10 cellular contexts compared by ENCODE assay signal in the genomic region with DNA sequence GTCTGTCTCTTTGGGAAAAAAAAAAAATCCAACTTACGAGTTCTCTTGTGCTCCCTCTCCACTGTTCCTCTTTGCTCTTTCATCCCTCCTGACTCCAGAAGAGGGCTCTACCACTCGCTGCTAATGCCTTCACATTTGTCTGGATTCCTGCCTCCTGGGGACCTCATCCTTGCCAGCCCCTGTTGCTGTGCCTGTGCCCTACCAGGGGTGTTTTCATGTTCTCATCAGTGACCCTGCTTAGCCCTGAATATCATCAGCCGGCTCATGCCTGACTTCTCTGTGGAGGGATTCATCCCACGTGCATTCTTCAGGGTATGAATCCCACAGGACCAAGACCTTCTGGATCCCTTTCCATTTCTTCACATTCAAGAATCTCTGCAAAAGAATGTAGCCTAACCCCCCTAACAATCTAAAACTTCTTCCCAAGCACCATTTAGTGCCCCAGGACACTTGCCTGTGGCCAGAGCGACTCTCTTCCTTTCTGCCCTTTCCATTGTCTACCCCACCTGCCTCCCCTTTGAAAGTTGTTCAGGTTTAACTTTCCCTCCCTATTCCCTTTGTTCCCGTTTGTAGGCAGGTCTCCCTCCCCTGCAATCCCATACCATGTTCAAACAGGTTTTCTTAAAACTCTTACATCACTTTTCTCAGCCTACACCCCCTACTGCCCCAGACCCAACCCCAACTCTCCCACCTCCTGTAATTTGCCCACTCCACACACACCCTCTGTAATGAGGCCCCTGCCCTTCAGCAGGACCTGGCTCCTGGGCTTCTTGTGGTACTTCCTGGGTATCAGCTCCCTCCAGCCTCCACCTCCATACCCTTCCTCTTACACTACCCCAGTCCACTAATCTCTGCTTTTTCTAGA. TPM values are rescaled to one million over a fixed set of nuclear protein-coding genes. Genes with fewer than 3 reads are reported as not detected.
DNase-seq lines count a peak whose midpoint lies in the region; ATAC-seq and TF ChIP-seq lines count a peak whose summit lies in the region.
"Had no signal": no experiment of that assay in that cellular context is flagged by ENCODE, and none has a peak within 500 bp of the region (broad histone marks: within the 10 kb centered on the region; RNA-seq: fewer than 3 reads in every experiment).

No MANE protein-coding gene starts in this region.

- H3K9me2 ChIP-seq in SK-N-SH, result no peaks in the 10 kb centered on the region

- DNase-seq in GM03348 (ENCODE audit: low spot score) (peak; percentile 80), SK-N-SH (no peak), fibroblast of lung (ENCODE audit: low read depth in 2 of 2) (peak in 1 of 2 donors; percentile 77), posterior cingulate gyrus (no peak), NOMO-1 (lab: John Stamatoyannopoulos, UW; ENCODE audit: unreplicated experiment in 2 of 2) (no peak)
- DNase-seq: effector memory CD4-positive, alpha-beta T cell; NCI-H524 treated with DMSO at 0.1 percent for 48 hours had no signal

- 53% methylated on average over 6 of the region's 6 CpGs for WGBS in SK-N-SH (ENCODE audit: low lambda C conversion rate)

- no peak for TF ChIP-seq EP300 in SK-N-SH (IDR thresholded peaks at IDR 0.05; ENCODE audit: borderline replicate concordance in 1 of 2, low read depth in 1 of 2, low read length in 1 of 2)

- intact Hi-C loops in posterior cingulate gyrus (cut with DNase I), result no loop called here

- H3K9me3 ChIP-seq in SK-N-SH (no peaks in the 10 kb centered on the region), fibroblast of lung (ENCODE audit: control insufficient read depth, insufficient read depth, low read depth, low read length) (no peaks in the 10 kb centered on the region), skeletal muscle satellite cell (replicated peaks; ENCODE audit: low read length) (no peaks in the 10 kb centered on the region)
- H3K9me3 ChIP-seq: prostate gland had no signal

- peak overlapping the region; percentile 62; the same call in 1 of the 2 replicates for H3K4me2 ChIP-seq in SK-N-SH
- no peak overlapping the region for H3K4me2 ChIP-seq in fibroblast of lung (ENCODE audit: extremely low read depth, insufficient read depth, low read length)
- H3K4me2 ChIP-seq in skeletal muscle satellite cell (ENCODE audit: low read length), result peak overlapping the region; percentile 79

- 0 out of 2 replicates have a peak, but pooled peaks have one; percentile 12 for TF ChIP-seq CTCF in SK-N-SH (IDR thresholded peaks at IDR 0.05)
- TF ChIP-seq CTCF in fibroblast of lung (conservative IDR thresholded peaks at IDR 0.05 in 1 of 2, IDR thresholded peaks at IDR 0.05 in 1 of 2; ENCODE audit: low read depth in 1 of 2, low read length in 2 of 2), result peak in 1 of 2 donors; percentile 3

- H3K27me3 ChIP-seq in SK-N-SH (ENCODE audit: insufficient read depth) (no peaks in the 10 kb centered on the region), fibroblast of lung (ENCODE audit: control insufficient read depth, insufficient read depth, low read length) (no peaks in the 10 kb centered on the region), skeletal muscle satellite cell (ENCODE audit: control insufficient read depth, insufficient read depth, low read length) (no peaks in the 10 kb centered on the region)

- H3K4me1 ChIP-seq in SK-N-SH (ENCODE audit: control insufficient read depth in 1 of 2, insufficient read depth in 2 of 2, low read depth in 1 of 2, low read length in 1 of 2) (peaks cover 0 to 32% of the 10 kb centered on the region in 2 experiments; a peak in 2 of 4 replicates), fibroblast of lung (ENCODE audit: control insufficient read depth, extremely low read depth, insufficient read depth, low read length) (peaks cover 21% of the 10 kb centered on the region), skeletal muscle satellite cell (ENCODE audit: control insufficient read depth, insufficient read depth, low read length) (peaks cover 59% of the 10 kb centered on the region)
- H3K4me1 ChIP-seq: prostate gland had no signal

- TF ChIP-seq RAD21 in SK-N-SH (IDR thresholded peaks at IDR 0.05; ENCODE audit: low read length), result no peak

- H3F3A ChIP-seq in SK-N-SH (replicated peaks; ENCODE audit: insufficient read depth), result peaks cover 20% of the 10 kb centered on the region

- no peak overlapping the region for H3K9ac ChIP-seq in SK-N-SH
- H3K9ac ChIP-seq in fibroblast of lung (ENCODE audit: insufficient read depth, low read length), result no peak overlapping the region
- H3K9ac ChIP-seq in skeletal muscle satellite cell (ENCODE audit: low read depth, low read length), result peak overlapping the region; percentile 39

- H4K20me1 ChIP-seq in SK-N-SH (ENCODE audit: insufficient read depth) (peaks cover 9% of the 10 kb centered on the region; the same call in 1 of the 2 replicates), fibroblast of lung (ENCODE audit: control insufficient read depth, extremely low read depth, insufficient read depth, low read length) (no peaks in the 10 kb centered on the region)

- CTCF ChIA-PET in SK-N-SH (lab: Yijun Ruan, JAX), result interaction anchor here (0.7 kb wide), 1 partner anchor 12 kb away, joined by 3 read pairs; no protein-coding TSS in a partner anchor

- H3K4me3 ChIP-seq in SK-N-SH (ENCODE audit: low read depth in 2 of 2, low read length in 1 of 2), result no peak overlapping the region
- no peak overlapping the region for H3K4me3 ChIP-seq in fibroblast of lung (replicated peaks in 1 of 4; ENCODE audit: control extremely low read depth in 1 of 4, insufficient read depth in 1 of 4, low read depth in 3 of 4, low read length in 4 of 4)
- no peak overlapping the region for H3K4me3 ChIP-seq in skeletal muscle satellite cell (ENCODE audit: low read length)
- H3K4me3 ChIP-seq: prostate gland had no signal

- no peak for ATAC-seq in GM21423 (IDR thresholded peaks at IDR 0.05; ENCODE audit: unreplicated experiment)

- POLR2A ChIA-PET in SK-N-SH (lab: Yijun Ruan, JAX), result no interaction called here

- H3K36me3 ChIP-seq in SK-N-SH (replicated peaks in 1 of 2; ENCODE audit: control insufficient read depth in 1 of 2, insufficient read depth in 2 of 2, low read length in 1 of 2) (no peaks in the 10 kb centered on the region), fibroblast of lung (ENCODE audit: control insufficient read depth, insufficient read depth, low read length) (no peaks in the 10 kb centered on the region), skeletal muscle satellite cell (ENCODE audit: insufficient read depth, low read length) (no peaks in the 10 kb centered on the region)
- H3K36me3 ChIP-seq: prostate gland had no signal

- H3K27ac ChIP-seq in SK-N-SH (ENCODE audit: low read depth in 2 of 2, low read length in 1 of 2) (peak overlapping the region in 1 of 2 experiments; percentile 65; a peak in 2 of 4 replicates), fibroblast of lung (ENCODE audit: insufficient read depth, low read length) (peak overlapping the region; percentile 80)
- H3K27ac ChIP-seq: prostate gland had no signal

- H3K79me2 ChIP-seq in SK-N-SH (ENCODE audit: insufficient read depth) (peaks cover 92% of the 10 kb centered on the region), fibroblast of lung (ENCODE audit: control insufficient read depth, insufficient read depth, low read length) (peaks cover 84% of the 10 kb centered on the region)

- H2AFZ ChIP-seq in SK-N-SH (ENCODE audit: low read depth) (no peak overlapping the region), fibroblast of lung (ENCODE audit: low read length) (no peak overlapping the region)

TF ChIP-seq in SK-N-SH, 30 proteins besides CTCF, POLR2A, EP300 and RAD21 (continues in another document):
- TF ChIP-seq JUND (IDR thresholded peaks at IDR 0.05) (no peak), RFX5 (IDR thresholded peaks at IDR 0.05; ENCODE audit: low read length) (no peak), TEAD4 (IDR thresholded peaks at IDR 0.05; ENCODE audit: borderline replicate concordance, insufficient read depth) (no peak), RCOR1 (IDR thresholded peaks at IDR 0.05; ENCODE audit: low read length) (no peak), MEF2A (IDR thresholded peaks at IDR 0.05; ENCODE audit: borderline replicate concordance, low read depth) (no peak), TCF12 (IDR thresholded peaks at IDR 0.05) (no peak), RXRA (IDR thresholded peaks at IDR 0.05; ENCODE audit: borderline replicate concordance, low read depth) (no peak)
- TF ChIP-seq, protein P1, sequence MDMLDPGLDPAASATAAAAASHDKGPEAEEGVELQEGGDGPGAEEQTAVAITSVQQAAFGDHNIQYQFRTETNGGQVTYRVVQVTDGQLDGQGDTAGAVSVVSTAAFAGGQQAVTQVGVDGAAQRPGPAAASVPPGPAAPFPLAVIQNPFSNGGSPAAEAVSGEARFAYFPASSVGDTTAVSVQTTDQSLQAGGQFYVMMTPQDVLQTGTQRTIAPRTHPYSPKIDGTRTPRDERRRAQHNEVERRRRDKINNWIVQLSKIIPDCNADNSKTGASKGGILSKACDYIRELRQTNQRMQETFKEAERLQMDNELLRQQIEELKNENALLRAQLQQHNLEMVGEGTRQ (IDR thresholded peaks at IDR 0.05; ENCODE audit: borderline replicate concordance, low read depth, low read length), result no peak
- TF ChIP-seq, protein P2, sequence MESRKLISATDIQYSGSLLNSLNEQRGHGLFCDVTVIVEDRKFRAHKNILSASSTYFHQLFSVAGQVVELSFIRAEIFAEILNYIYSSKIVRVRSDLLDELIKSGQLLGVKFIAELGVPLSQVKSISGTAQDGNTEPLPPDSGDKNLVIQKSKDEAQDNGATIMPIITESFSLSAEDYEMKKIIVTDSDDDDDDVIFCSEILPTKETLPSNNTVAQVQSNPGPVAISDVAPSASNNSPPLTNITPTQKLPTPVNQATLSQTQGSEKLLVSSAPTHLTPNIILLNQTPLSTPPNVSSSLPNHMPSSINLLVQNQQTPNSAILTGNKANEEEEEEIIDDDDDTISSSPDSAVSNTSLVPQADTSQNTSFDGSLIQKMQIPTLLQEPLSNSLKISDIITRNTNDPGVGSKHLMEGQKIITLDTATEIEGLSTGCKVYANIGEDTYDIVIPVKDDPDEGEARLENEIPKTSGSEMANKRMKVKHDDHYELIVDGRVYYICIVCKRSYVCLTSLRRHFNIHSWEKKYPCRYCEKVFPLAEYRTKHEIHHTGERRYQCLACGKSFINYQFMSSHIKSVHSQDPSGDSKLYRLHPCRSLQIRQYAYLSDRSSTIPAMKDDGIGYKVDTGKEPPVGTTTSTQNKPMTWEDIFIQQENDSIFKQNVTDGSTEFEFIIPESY (IDR thresholded peaks at IDR 0.05; ENCODE audit: borderline replicate concordance, low read depth), result no peak
- TF ChIP-seq, protein P3, sequence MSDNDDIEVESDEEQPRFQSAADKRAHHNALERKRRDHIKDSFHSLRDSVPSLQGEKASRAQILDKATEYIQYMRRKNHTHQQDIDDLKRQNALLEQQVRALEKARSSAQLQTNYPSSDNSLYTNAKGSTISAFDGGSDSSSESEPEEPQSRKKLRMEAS (IDR thresholded peaks at IDR 0.05; ENCODE audit: low read depth), result no peak

RNA-seq across cellular contexts. Expression of a gene that starts 50.2 kb away (rescaled TPM):
- polyA plus RNA-seq in SK-N-SH (2012; rRNA removed), result 1.5 and 2.0 TPM in 2 replicates
- polyA plus RNA-seq in SK-N-SH (2012; cell fraction: cytosol; rRNA removed), result 1.2 and 1.6 TPM in 2 replicates
- 7.5 and 8.0 TPM in 2 replicates for polyA plus RNA-seq in SK-N-SH (2012; cell fraction: nucleus; rRNA removed)
- total RNA-seq in fibroblast of lung, result 15.2 and 18.8 TPM in 2 replicates
- polyA plus RNA-seq in fibroblast of lung, result 2.4 and 2.8 TPM in 2 replicates
- polyA plus RNA-seq in fibroblast of lung (2012), result 5.5 and 7.7 TPM in 2 replicates
- polyA minus RNA-seq in fibroblast of lung (ENCODE audit: low replicate concordance), result 19.9 and 29.8 TPM in 2 replicates
- 14.2 and 14.7 TPM in 2 replicates for total RNA-seq in skeletal muscle satellite cell (2012; rRNA removed)
